1 cellular context compared by ENCODE assay signal in genomic region chr3:33113772-33114621, GRCh38.
TF ChIP-seq lines count a peak whose summit lies in the region.

CRTAP (plus strand) TSS chr3:33114014; CDS start chr3:33114078, 64 bp downstream.

TF ChIP-seq in HEK293, 187 proteins besides CTCF, POLR2A, EP300 and RAD21 (continued from another document and continues in another):
- no peak for TF ChIP-seq REST (tag by site-specific recombination; IDR thresholded peaks at IDR 0.05)
- 0 out of 2 replicates have a peak, but pooled peaks have one; percentile 23 for TF ChIP-seq KLF10 (tag by site-specific recombination; IDR thresholded peaks at IDR 0.05)
- peak; percentile 43; the same call in 1 of the 2 replicates for TF ChIP-seq ZNF366 (tag by site-specific recombination; conservative IDR thresholded peaks at IDR 0.05)
- no peak for TF ChIP-seq SP7 (tag by site-specific recombination; IDR thresholded peaks at IDR 0.05)
- TF ChIP-seq ZNF548 (tag by site-specific recombination; IDR thresholded peaks at IDR 0.05) = no peak
- TF ChIP-seq GFI1B (tag by site-specific recombination; IDR thresholded peaks at IDR 0.05) = no peak
- no peak for TF ChIP-seq HOXA7 (CRISPR knock-in tag; IDR thresholded peaks at IDR 0.05; ENCODE audit: borderline replicate concordance)
- TF ChIP-seq ZBTB44 (tag by site-specific recombination; IDR thresholded peaks at IDR 0.05) = peak; percentile 78
- no peak for TF ChIP-seq INSM2 (tag by site-specific recombination; IDR thresholded peaks at IDR 0.05)
- no peak for TF ChIP-seq ZNF658 (tag by site-specific recombination; IDR thresholded peaks at IDR 0.05)
- TF ChIP-seq ZNF529 (tag by site-specific recombination; IDR thresholded peaks at IDR 0.05; ENCODE audit: insufficient replicate concordance) = no peak
- TF ChIP-seq ZFP37 (tag by site-specific recombination; IDR thresholded peaks at IDR 0.05) = no peak
- no peak for TF ChIP-seq ZNF223 (tag by site-specific recombination; IDR thresholded peaks at IDR 0.05)
- no peak for TF ChIP-seq ZNF677 (tag by site-specific recombination; IDR thresholded peaks at IDR 0.05)
- TF ChIP-seq SP2 (tag by site-specific recombination; IDR thresholded peaks at IDR 0.05) = peak; percentile 82
- no peak for TF ChIP-seq ZBTB7A (tag by site-specific recombination; IDR thresholded peaks at IDR 0.05; ENCODE audit: low read depth)
- TF ChIP-seq ZSCAN4 (tag by site-specific recombination; IDR thresholded peaks at IDR 0.05) = no peak
- TF ChIP-seq ZEB2 (tag by site-specific recombination; IDR thresholded peaks at IDR 0.05) = no peak
- TF ChIP-seq ZNF23 (tag by site-specific recombination; IDR thresholded peaks at IDR 0.05; ENCODE audit: borderline replicate concordance) = no peak
- peak; percentile 35; the same call in 1 of the 2 replicates for TF ChIP-seq ZBTB48 (tag by site-specific recombination; IDR thresholded peaks at IDR 0.05)
- no peak for TF ChIP-seq ZNF521 (tag by site-specific recombination; IDR thresholded peaks at IDR 0.05)
- TF ChIP-seq ZNF391 (tag by site-specific recombination; IDR thresholded peaks at IDR 0.05; ENCODE audit: borderline replicate concordance, low read depth) = peak; percentile 36; the same call in 1 of the 2 replicates
- TF ChIP-seq SETDB1 (IDR thresholded peaks at IDR 0.05; ENCODE audit: insufficient read length, low read length) = no peak
- TF ChIP-seq BCL11B (tag by site-specific recombination; IDR thresholded peaks at IDR 0.05; ENCODE audit: low read depth) = no peak
- TF ChIP-seq HOXD13 (CRISPR knock-in tag; IDR thresholded peaks at IDR 0.05; ENCODE audit: borderline replicate concordance) = no peak
- no peak for TF ChIP-seq ZNF555 (tag by site-specific recombination; conservative IDR thresholded peaks at IDR 0.05)
- no peak for TF ChIP-seq ZNF585B (tag by site-specific recombination; IDR thresholded peaks at IDR 0.05)
- TF ChIP-seq GLIS2 (tag by site-specific recombination; IDR thresholded peaks at IDR 0.05) = peak; percentile 48; the same call in 1 of the 2 replicates
- no peak for TF ChIP-seq ZNF274 (IDR thresholded peaks at IDR 0.05; ENCODE audit: low read length)
- no peak for TF ChIP-seq ZNF274 (tag by site-specific recombination; IDR thresholded peaks at IDR 0.05; ENCODE audit: borderline replicate concordance)
- no peak for TF ChIP-seq ZNF626 (tag by site-specific recombination; IDR thresholded peaks at IDR 0.05)
- TF ChIP-seq MYNN (tag by site-specific recombination; IDR thresholded peaks at IDR 0.05; ENCODE audit: borderline replicate concordance) = 0 out of 2 replicates have a peak, but pooled peaks have one; percentile 8
- no peak for TF ChIP-seq PRDM6 (tag by site-specific recombination; IDR thresholded peaks at IDR 0.05)
- TF ChIP-seq ZNF394 (tag by site-specific recombination; IDR thresholded peaks at IDR 0.05; ENCODE audit: borderline replicate concordance) = no peak
- no peak for TF ChIP-seq ZNF791 (tag by site-specific recombination; IDR thresholded peaks at IDR 0.05)
- TF ChIP-seq ZNF133 (tag by site-specific recombination; IDR thresholded peaks at IDR 0.05) = 0 out of 2 replicates have a peak, but pooled peaks have one; percentile 17
- TF ChIP-seq ZNF449 (tag by site-specific recombination; IDR thresholded peaks at IDR 0.05) = peak; percentile 85
- no peak for TF ChIP-seq SALL2 (tag by site-specific recombination; IDR thresholded peaks at IDR 0.05; ENCODE audit: borderline replicate concordance)
- TF ChIP-seq ZNF146 (tag by site-specific recombination; IDR thresholded peaks at IDR 0.05) = no peak
- peak; percentile 63 for TF ChIP-seq ZNF692 (tag by site-specific recombination; IDR thresholded peaks at IDR 0.05)
- TF ChIP-seq ZBTB11 (tag by site-specific recombination; conservative IDR thresholded peaks at IDR 0.05; ENCODE audit: low read depth) = 0 out of 2 replicates have a peak, but pooled peaks have one; percentile 21
- no peak for TF ChIP-seq ZNF214 (tag by site-specific recombination; IDR thresholded peaks at IDR 0.05; ENCODE audit: borderline replicate concordance)
- no peak for TF ChIP-seq ZNF404 (tag by site-specific recombination; IDR thresholded peaks at IDR 0.05)
- no peak for TF ChIP-seq WT1 (tag by site-specific recombination; IDR thresholded peaks at IDR 0.05)
- TF ChIP-seq ZNF280D (tag by site-specific recombination; IDR thresholded peaks at IDR 0.05) = no peak
